Comparison of ENCODE assay signal across 1 cellular context in the genomic region with DNA sequence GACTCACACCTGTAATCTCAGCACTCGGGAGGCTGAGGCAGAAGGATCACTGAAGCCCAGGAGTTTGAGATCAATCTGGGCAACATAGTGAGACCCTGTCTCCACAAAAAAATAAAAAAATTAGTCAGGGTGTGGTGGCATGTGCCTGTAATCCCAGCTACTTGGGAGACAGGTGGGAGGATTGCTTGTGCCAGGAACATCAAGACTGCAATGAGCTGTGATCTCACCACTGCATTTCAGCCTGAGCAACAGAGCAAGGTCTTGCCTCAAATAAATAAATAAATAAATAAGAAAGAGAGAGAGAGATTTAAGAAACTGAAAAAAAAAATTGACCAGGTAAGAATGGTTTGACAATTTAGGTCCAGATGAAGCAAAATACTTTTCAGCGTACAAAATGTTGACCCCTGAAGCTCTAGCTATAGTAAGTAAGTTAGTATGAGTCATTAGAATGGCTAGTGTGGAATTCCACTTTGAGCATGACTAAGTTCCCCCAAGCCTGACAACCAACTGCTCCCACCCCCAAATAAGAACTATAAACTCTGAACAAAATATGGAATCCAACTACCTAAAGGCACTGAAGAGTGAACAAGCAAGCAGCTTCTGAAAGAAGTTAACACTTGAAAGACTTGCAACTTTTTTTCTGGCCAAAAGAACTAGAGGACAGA.
A peak's percentile ranks its signal among the peaks of the same experiment; 100 is the strongest.
TF ChIP-seq lines count a peak whose summit lies in the region.

No MANE protein-coding gene starts in this region.

TF ChIP-seq in IMR-90, 13 proteins besides CTCF, POLR2A, EP300 and RAD21:
- TF ChIP-seq MXI1 (IDR thresholded peaks at IDR 0.05; ENCODE audit: borderline replicate concordance, low read depth, low read length) = no peak
- TF ChIP-seq, protein P1, sequence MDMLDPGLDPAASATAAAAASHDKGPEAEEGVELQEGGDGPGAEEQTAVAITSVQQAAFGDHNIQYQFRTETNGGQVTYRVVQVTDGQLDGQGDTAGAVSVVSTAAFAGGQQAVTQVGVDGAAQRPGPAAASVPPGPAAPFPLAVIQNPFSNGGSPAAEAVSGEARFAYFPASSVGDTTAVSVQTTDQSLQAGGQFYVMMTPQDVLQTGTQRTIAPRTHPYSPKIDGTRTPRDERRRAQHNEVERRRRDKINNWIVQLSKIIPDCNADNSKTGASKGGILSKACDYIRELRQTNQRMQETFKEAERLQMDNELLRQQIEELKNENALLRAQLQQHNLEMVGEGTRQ (IDR thresholded peaks at IDR 0.05; ENCODE audit: low read depth, low read length) = no peak
- no peak for TF ChIP-seq NFE2L2 (IDR thresholded peaks at IDR 0.05; ENCODE audit: low read depth, low read length)
- TF ChIP-seq, protein P2, sequence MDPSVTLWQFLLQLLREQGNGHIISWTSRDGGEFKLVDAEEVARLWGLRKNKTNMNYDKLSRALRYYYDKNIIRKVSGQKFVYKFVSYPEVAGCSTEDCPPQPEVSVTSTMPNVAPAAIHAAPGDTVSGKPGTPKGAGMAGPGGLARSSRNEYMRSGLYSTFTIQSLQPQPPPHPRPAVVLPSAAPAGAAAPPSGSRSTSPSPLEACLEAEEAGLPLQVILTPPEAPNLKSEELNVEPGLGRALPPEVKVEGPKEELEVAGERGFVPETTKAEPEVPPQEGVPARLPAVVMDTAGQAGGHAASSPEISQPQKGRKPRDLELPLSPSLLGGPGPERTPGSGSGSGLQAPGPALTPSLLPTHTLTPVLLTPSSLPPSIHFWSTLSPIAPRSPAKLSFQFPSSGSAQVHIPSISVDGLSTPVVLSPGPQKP (IDR thresholded peaks at IDR 0.05; ENCODE audit: borderline replicate concordance, low read depth, low read length) = no peak
- TF ChIP-seq FOS (IDR thresholded peaks at IDR 0.05; ENCODE audit: low read depth, low read length) = peak; percentile 72
- TF ChIP-seq BHLHE40 (IDR thresholded peaks at IDR 0.05; ENCODE audit: low read depth, low read length) = no peak; the same call in 1 of the 2 replicates
TF ChIP-seq in IMR-90: peak in this region for 1.
